ENCODE assay signal across 14 cellular contexts in the genomic region with DNA sequence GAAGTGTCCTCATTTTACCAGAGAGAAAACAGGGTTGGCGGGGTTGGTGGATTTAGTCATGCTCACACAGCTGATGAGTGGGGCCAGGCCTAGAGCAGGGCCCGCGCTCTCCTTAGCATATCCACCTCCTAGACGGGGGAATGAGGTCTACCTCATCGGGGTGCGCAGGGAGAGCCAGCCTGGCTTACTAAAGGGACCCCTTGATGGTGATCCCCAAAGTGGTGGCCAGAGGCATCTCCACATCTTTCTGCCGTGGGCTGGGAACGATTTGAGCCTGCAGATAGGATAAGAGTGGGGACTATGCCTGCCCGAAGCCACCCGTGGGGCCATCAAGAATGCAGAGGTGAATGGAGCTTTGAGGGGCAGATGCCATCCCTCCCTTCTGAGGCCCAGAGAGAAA.
"Had no signal": no experiment of that assay in that cellular context is flagged by ENCODE, and none has a peak within 500 bp of the region (broad histone marks: within the 10 kb centered on the region; RNA-seq: fewer than 3 reads in every experiment).

No MANE protein-coding gene starts in this region.

- H3K4me1 Mint-ChIP-seq: activated naive CD8-positive, alpha-beta T cell treated with anti-CD3 and anti-CD28 coated beads, Interleukin-2, amount 50 U/mL, for 24 hours had no signal

- H3K27me3 ChIP-seq: breast epithelium, dorsolateral prefrontal cortex had no signal

- H3K36me3 ChIP-seq: breast epithelium had no signal

- DNase-seq: activated CD4-positive, alpha-beta T cell treated with anti-CD3 and anti-CD28 coated beads, Interleukin-2, amount 50 U/mL, for 1 hour; activated CD8-positive, alpha-beta memory T cell treated with anti-CD3 and anti-CD28 coated beads for 24 hours; activated naive CD4-positive, alpha-beta T cell treated with anti-CD3 and anti-CD28 coated beads for 36 hours; activated naive CD8-positive, alpha-beta T cell treated with anti-CD3 and anti-CD28 coated beads, Interleukin-2, amount 50 U/mL, for 24 hours; endodermal cell; retina; small intestine; stimulated activated CD4-positive, alpha-beta T cell treated with anti-CD3 and anti-CD28 coated beads, Interleukin-4, amount 100 ng/mL, for 4 hours; stimulated activated CD8-positive, alpha-beta memory T cell treated with anti-CD3 and anti-CD28 coated beads, Interleukin-4, amount 100 ng/mL, for 48 hours; stimulated activated naive CD4-positive, alpha-beta T cell treated with Interleukin-2 at 50 U/mL for 16 hours had no signal

- H3K9me3 ChIP-seq: breast epithelium had no signal

- H3K9me3 Mint-ChIP-seq: activated naive CD4-positive, alpha-beta T cell treated with anti-CD3 and anti-CD28 coated beads for 36 hours; activated naive CD8-positive, alpha-beta T cell treated with anti-CD3 and anti-CD28 coated beads, Interleukin-2, amount 50 U/mL, for 24 hours; activated T-helper 2 cell treated with anti-CD3 and anti-CD28 coated beads, Interferon-gamma antibody, Interleukin-2, Interleukin-4, amounts not matched to agents 10 μg/mL and 5 μg/mL and 100 μg/mL, durations not matched to agents 14 hours and 24 hours and 36 hours; endodermal cell had no signal

- H3K4me1 ChIP-seq: breast epithelium had no signal

- H3K27ac Mint-ChIP-seq: activated naive CD4-positive, alpha-beta T cell treated with anti-CD3 and anti-CD28 coated beads for 36 hours; activated naive CD8-positive, alpha-beta T cell treated with anti-CD3 and anti-CD28 coated beads, Interleukin-2, amount 50 U/mL, for 24 hours; activated T-helper 2 cell treated with anti-CD3 and anti-CD28 coated beads, Interferon-gamma antibody, Interleukin-2, Interleukin-4, amounts not matched to agents 10 μg/mL and 5 μg/mL and 100 μg/mL, durations not matched to agents 14 hours and 24 hours and 36 hours had no signal

- H3K4me3 ChIP-seq: breast epithelium, dorsolateral prefrontal cortex had no signal

- ATAC-seq: activated CD4-positive, CD25-positive, alpha-beta regulatory T cell treated with anti-CD3 and anti-CD28 coated beads, Interleukin-2, amount 50 U/mL, for 24 hours; activated naive CD8-positive, alpha-beta T cell treated with anti-CD3 and anti-CD28 coated beads, Interleukin-2, amount 50 U/mL, for 24 hours had no signal

- H3K4me3 Mint-ChIP-seq: activated naive CD4-positive, alpha-beta T cell treated with anti-CD3 and anti-CD28 coated beads for 36 hours; activated naive CD8-positive, alpha-beta T cell treated with anti-CD3 and anti-CD28 coated beads, Interleukin-2, amount 50 U/mL, for 24 hours; endodermal cell had no signal
